In the genomic region with DNA sequence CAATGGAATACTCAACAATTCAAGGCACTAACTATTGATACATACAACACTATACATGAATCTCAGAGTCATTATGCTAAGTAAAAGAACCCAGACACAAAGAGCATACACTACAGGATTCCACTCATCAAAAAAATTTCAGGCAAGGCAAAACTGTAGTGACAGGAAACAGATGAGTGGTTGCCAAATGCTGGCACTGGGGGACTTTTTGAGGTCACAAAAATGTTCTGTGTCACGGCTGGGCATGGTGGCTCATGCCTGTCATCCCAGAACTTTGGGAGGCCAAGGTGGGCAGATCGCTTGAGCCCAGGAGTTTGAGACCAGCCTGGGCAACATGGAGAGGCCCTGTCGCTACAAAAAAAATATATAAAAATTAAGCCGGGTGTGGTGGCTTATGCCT, we compare ENCODE assay signal across 14 cellular contexts.
"Had no signal": no experiment of that assay in that cellular context is flagged by ENCODE, and none has a peak within 500 bp of the region (broad histone marks: within the 10 kb centered on the region; RNA-seq: fewer than 3 reads in every experiment).

No MANE protein-coding gene starts in this region.

- H3K4me3 Mint-ChIP-seq: T-helper 2 cell treated with Interferon-gamma antibody and Interleukin-4, amounts not matched to agents 5 μg/mL and 100 μg/mL, for 36 hours had no signal

- H3K27ac Mint-ChIP-seq: T-helper 2 cell treated with Interferon-gamma antibody and Interleukin-4, amounts not matched to agents 5 μg/mL and 100 μg/mL, for 36 hours had no signal

- H3K27me3 ChIP-seq: SJCRH30, spleen, uterus had no signal

- H3K9me3 ChIP-seq: spleen, uterus had no signal

- H3K27ac ChIP-seq: SJCRH30, spleen, uterus had no signal

- H3K4me1 ChIP-seq: uterus had no signal

- DNase-seq: activated naive CD4-positive, alpha-beta T cell treated with Interleukin-2 at 50 U/mL for 16 hours; central memory CD4-positive, alpha-beta T cell; cortex of kidney; effector CD8-positive, alpha-beta T cell; midbrain; retina; SJCRH30; spleen; stimulated activated CD4-positive, alpha-beta T cell treated with anti-CD3 and anti-CD28 coated beads, Interleukin-4, amount 100 ng/mL, for 1 hour; stimulated activated CD8-positive, alpha-beta memory T cell treated with anti-CD3 and anti-CD28 coated beads, Interleukin-4, amount 100 ng/mL, for 48 hours; uterus had no signal

- H3K36me3 ChIP-seq: uterus had no signal

- H3K4me3 ChIP-seq: lung, SJCRH30, spleen, uterus had no signal

- FAIRE-seq: frontal cortex had no signal
